10 cellular contexts compared by ENCODE assay signal in genomic region chr19:3274245-3275067, GRCh38. TPM values are rescaled to one million over a fixed set of nuclear protein-coding genes. Genes with fewer than 3 reads are reported as not detected.
DNase-seq lines count a peak whose midpoint lies in the region; ATAC-seq and TF ChIP-seq lines count a peak whose summit lies in the region.
"Had no signal": no experiment of that assay in that cellular context is flagged by ENCODE, and none has a peak within 500 bp of the region (broad histone marks: within the 10 kb centered on the region; RNA-seq: fewer than 3 reads in every experiment).

No MANE protein-coding gene starts in this region.

- no peak overlapping the region for H3K4me3 ChIP-seq in BE2C (ENCODE audit: low read depth, low read length)
- H3K4me3 ChIP-seq: lung had no signal

- POLR2A ChIA-PET in activated naive CD8-positive, alpha-beta T cell treated with anti-CD3 and anti-CD28 coated beads, Interleukin-2, amount 10 ng/mL, durations not matched to agents 7 days and 5 days (lab: Charles Lee), result interaction anchor here (0.6 to 1.3 kb wide), 2 partner anchors 18 to 1784 kb away, joined by 3 to 5 read pairs; partner anchors contain the start of gene REEP6

- peaks cover 10% of the 10 kb centered on the region for H3K4me1 Mint-ChIP-seq in T-helper 1 cell treated with Interleukin-12 subunit alpha and Interleukin-12 subunit beta and Interleukin-4 antibody, amounts not matched to agents 30 μg/mL and 1 μg/mL, for 36 hours (ENCODE audit: low read depth)
- peaks cover 6% of the 10 kb centered on the region; the same call in 1 of the 2 replicates for H3K4me1 Mint-ChIP-seq in HFFc6 (ENCODE audit: low read depth)
- peaks cover 16% of the 10 kb centered on the region for H3K4me1 Mint-ChIP-seq in activated naive CD8-positive, alpha-beta T cell treated with anti-CD3 and anti-CD28 coated beads, Interleukin-2, amount 10 ng/mL, durations not matched to agents 7 days and 5 days
- H3K4me1 Mint-ChIP-seq in natural killer cell treated with Interleukin-12 subunit alpha and Interleukin-12 subunit beta and Interleukin-15 and Interleukin-18, amount 100 ng/mL, for 72 hours (ENCODE audit: low read depth in 2 of 2), result peaks cover 7 to 16% of the 10 kb centered on the region in 2 donors

- in situ Hi-C loops in ACHN (cut with HindIII; ENCODE audit: low pct_ligation_motif_present, low pct_unique_long_range_greater_than_20kb, low sequenced_read_pairs), result no loop called here

- no peaks in the 10 kb centered on the region for H3K36me3 Mint-ChIP-seq in T-helper 1 cell treated with Interleukin-12 subunit alpha and Interleukin-12 subunit beta and Interleukin-4 antibody, amounts not matched to agents 30 μg/mL and 1 μg/mL, for 36 hours (ENCODE audit: low read depth)
- H3K36me3 Mint-ChIP-seq in HFFc6 (ENCODE audit: low read depth), result no peaks in the 10 kb centered on the region
- peaks cover 2% of the 10 kb centered on the region for H3K36me3 Mint-ChIP-seq in activated naive CD8-positive, alpha-beta T cell treated with anti-CD3 and anti-CD28 coated beads, Interleukin-2, amount 10 ng/mL, durations not matched to agents 7 days and 5 days
- no peaks in the 10 kb centered on the region for H3K36me3 Mint-ChIP-seq in natural killer cell treated with Interleukin-12 subunit alpha and Interleukin-12 subunit beta and Interleukin-15 and Interleukin-18, amount 100 ng/mL, for 72 hours

- H3K27me3 ChIP-seq in BE2C, result peaks cover 13% of the 10 kb centered on the region

- peak overlapping the region; percentile 5 for H3K27ac Mint-ChIP-seq in T-helper 1 cell treated with Interleukin-12 subunit alpha and Interleukin-12 subunit beta and Interleukin-4 antibody, amounts not matched to agents 30 μg/mL and 1 μg/mL, for 36 hours
- no peak overlapping the region; the same call in 1 of the 2 replicates for H3K27ac Mint-ChIP-seq in HFFc6
- H3K27ac Mint-ChIP-seq in activated naive CD8-positive, alpha-beta T cell treated with anti-CD3 and anti-CD28 coated beads, Interleukin-2, amount 10 ng/mL, durations not matched to agents 7 days and 5 days, result peak overlapping the region; percentile 91
- peak overlapping the region in 1 of 2 donors; percentile 44 for H3K27ac Mint-ChIP-seq in natural killer cell treated with Interleukin-12 subunit alpha and Interleukin-12 subunit beta and Interleukin-15 and Interleukin-18, amount 100 ng/mL, for 72 hours

- no peaks in the 10 kb centered on the region for H3K9me3 ChIP-seq in BE2C

- no peak for ATAC-seq in activated naive CD8-positive, alpha-beta T cell treated with anti-CD3 and anti-CD28 coated beads, Interleukin-2, amount 10 ng/mL, durations not matched to agents 7 days and 5 days (ENCODE audit: low read depth)
- ATAC-seq in natural killer cell treated with Interleukin-12 subunit alpha and Interleukin-12 subunit beta and Interleukin-15 and Interleukin-18, amount 100 ng/mL, for 72 hours, result no peak

- no peaks in the 10 kb centered on the region for H3K9me3 Mint-ChIP-seq in T-helper 1 cell treated with Interleukin-12 subunit alpha and Interleukin-12 subunit beta and Interleukin-4 antibody, amounts not matched to agents 30 μg/mL and 1 μg/mL, for 36 hours
- peaks cover 13% of the 10 kb centered on the region for H3K9me3 Mint-ChIP-seq in HFFc6
- no peaks in the 10 kb centered on the region for H3K9me3 Mint-ChIP-seq in activated naive CD8-positive, alpha-beta T cell treated with anti-CD3 and anti-CD28 coated beads, Interleukin-2, amount 10 ng/mL, durations not matched to agents 7 days and 5 days
- H3K9me3 Mint-ChIP-seq in natural killer cell treated with Interleukin-12 subunit alpha and Interleukin-12 subunit beta and Interleukin-15 and Interleukin-18, amount 100 ng/mL, for 72 hours, result no peaks in the 10 kb centered on the region

- H3K4me1 ChIP-seq in BE2C, result no peaks in the 10 kb centered on the region; the same call in 1 of the 2 replicates

- no peaks in the 10 kb centered on the region for H3K36me3 ChIP-seq in BE2C

- peak overlapping the region; percentile 86 for H3K4me3 Mint-ChIP-seq in T-helper 1 cell treated with Interleukin-12 subunit alpha and Interleukin-12 subunit beta and Interleukin-4 antibody, amounts not matched to agents 30 μg/mL and 1 μg/mL, for 36 hours
- H3K4me3 Mint-ChIP-seq in HFFc6, result peak overlapping the region; percentile 76; the same call in 1 of the 2 replicates
- H3K4me3 Mint-ChIP-seq in activated naive CD8-positive, alpha-beta T cell treated with anti-CD3 and anti-CD28 coated beads, Interleukin-2, amount 10 ng/mL, durations not matched to agents 7 days and 5 days, result peak overlapping the region; percentile 87
- H3K4me3 Mint-ChIP-seq in natural killer cell treated with Interleukin-12 subunit alpha and Interleukin-12 subunit beta and Interleukin-15 and Interleukin-18, amount 100 ng/mL, for 72 hours, result peak overlapping the region; percentile 93

- H3K27me3 Mint-ChIP-seq in T-helper 1 cell treated with Interleukin-12 subunit alpha and Interleukin-12 subunit beta and Interleukin-4 antibody, amounts not matched to agents 30 μg/mL and 1 μg/mL, for 36 hours (ENCODE audit: low read depth), result peaks cover 28% of the 10 kb centered on the region
- H3K27me3 Mint-ChIP-seq in HFFc6 (ENCODE audit: insufficient read depth), result peaks cover 27% of the 10 kb centered on the region
- peaks cover 21% of the 10 kb centered on the region for H3K27me3 Mint-ChIP-seq in activated naive CD8-positive, alpha-beta T cell treated with anti-CD3 and anti-CD28 coated beads, Interleukin-2, amount 10 ng/mL, durations not matched to agents 7 days and 5 days
- peaks cover 8 to 18% of the 10 kb centered on the region in 2 donors for H3K27me3 Mint-ChIP-seq in natural killer cell treated with Interleukin-12 subunit alpha and Interleukin-12 subunit beta and Interleukin-15 and Interleukin-18, amount 100 ng/mL, for 72 hours

- TF ChIP-seq CTCF in HFFc6 (IDR thresholded peaks at IDR 0.05) (no peak), BE2C (IDR thresholded peaks at IDR 0.05; ENCODE audit: low read depth, low read length) (no peak)

- no peak for DNase-seq in T-helper 1 cell
- no peak for DNase-seq in HFFc6
- no peak for DNase-seq in activated naive CD8-positive, alpha-beta T cell treated with anti-CD3 and anti-CD28 coated beads, Interleukin-2, amount 10 ng/mL, durations not matched to agents 7 days and 5 days
- no peak for DNase-seq in natural killer cell treated with Interleukin-12 subunit alpha and Interleukin-12 subunit beta and Interleukin-15 and Interleukin-18, amount 100 ng/mL, for 72 hours (ENCODE audit: low spot score)
- no peak for DNase-seq in DMS153 treated with DMSO at 0.1 percent for 48 hours (lab: John Stamatoyannopoulos, UW; ENCODE audit: unreplicated experiment)
- DNase-seq in BE2C, result no peak
- DNase-seq in ACHN, result no peak

RNA-seq across cellular contexts. Expression of gene CELF5, which starts 50.0 kb away (rescaled TPM):
- total RNA-seq in HFFc6 (2021; fragmentation: NEBNext Ultra II Directional; extraction: Animal tissue kit (Norgen Biotek cat#: 25700)), result under 1 TPM in 3 of 6 experiments, not detected in 3; 0.20 to 0.46 (median 0.30) TPM
- total RNA-seq in activated naive CD8-positive, alpha-beta T cell treated with anti-CD3 and anti-CD28 coated beads, Interleukin-2, amount 10 ng/mL, durations not matched to agents 7 days and 5 days, result under 1 TPM in 1 of 2 experiments, not detected in 1; 0.14 TPM
- total RNA-seq in natural killer cell treated with Interleukin-12 subunit alpha and Interleukin-12 subunit beta and Interleukin-15 and Interleukin-18, amount 100 ng/mL, for 72 hours, result under 1 TPM in 1 of 2 donors, not detected in 1; 0.59 TPM
- polyA plus RNA-seq in BE2C (2012; ENCODE audit: insufficient read depth, insufficient read length, low read depth), result not detected
- total RNA-seq: A172 had no signal
